ENCODE assay signal across 10 cellular contexts in the genomic region with DNA sequence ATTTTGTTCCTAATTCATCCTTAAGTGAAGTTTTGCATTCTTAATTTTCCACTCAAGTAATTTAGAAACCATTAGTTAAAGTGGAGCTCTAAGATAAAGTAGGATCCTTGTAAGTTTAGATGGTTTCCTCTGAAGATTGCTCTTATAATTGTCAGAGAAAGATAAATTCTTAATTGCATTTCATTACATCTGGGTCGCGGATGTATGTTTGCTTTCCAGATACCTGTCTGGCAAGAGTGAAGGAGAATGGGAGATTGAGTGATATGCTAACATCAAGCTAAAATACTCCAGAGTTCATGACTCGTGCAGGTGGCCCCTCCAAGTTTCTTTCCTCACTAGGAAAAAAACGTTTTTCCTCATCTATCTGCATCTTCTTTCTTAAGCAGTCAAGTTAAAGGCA.
"Had no signal": no experiment of that assay in that cellular context is flagged by ENCODE, and none has a peak within 500 bp of the region (broad histone marks: within the 10 kb centered on the region; RNA-seq: fewer than 3 reads in every experiment).

No MANE protein-coding gene starts in this region.

- H3K4me3 Mint-ChIP-seq: GM23338, H9, HFFc6 had no signal

- H2AFZ ChIP-seq: GM23248, GM23338 had no signal

- H3K4me1 Mint-ChIP-seq: GM23338 had no signal

- H3K4me2 ChIP-seq: GM23338 had no signal

- FAIRE-seq: H54 had no signal

- H3K9ac ChIP-seq: GM23248 had no signal

- H3K4me3 ChIP-seq: GM23248, GM23338, HAP-1 had no signal

- ATAC-seq: GM23338, HCT116 had no signal

- H3K9me3 ChIP-seq: HAP-1 had no signal

- H3K9me3 Mint-ChIP-seq: H9 had no signal

- H3K27ac ChIP-seq: GM23248 had no signal

- H3K4me1 ChIP-seq: HAP-1 had no signal

- DNase-seq: GM23248, GOT3, H7, H9, HCEC 1CT, HFFc6 had no signal

- H3K36me3 ChIP-seq: HAP-1 had no signal

- H3K27ac Mint-ChIP-seq: GM23338, H9, HFFc6 had no signal
